Comparison of ENCODE assay signal across 15 cellular contexts in the genomic region with DNA sequence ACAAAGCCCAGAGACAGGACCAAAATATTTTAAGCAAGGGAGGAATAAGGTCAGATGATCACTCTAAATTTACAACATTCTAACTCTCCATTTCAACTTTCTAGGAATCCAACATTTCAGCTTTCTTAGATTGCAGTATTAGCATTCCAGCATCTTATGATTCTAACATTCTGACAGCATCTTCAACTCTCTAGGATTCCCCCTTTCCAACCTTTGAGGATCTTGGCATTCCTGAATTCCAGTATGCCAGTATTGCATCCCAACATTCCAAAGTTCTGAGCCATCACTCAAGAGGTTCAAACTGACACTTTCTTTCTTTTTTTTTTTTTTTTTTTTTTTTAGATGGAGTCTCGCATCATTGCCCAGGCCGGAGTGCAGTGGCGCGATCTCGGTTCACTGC. TPM values are rescaled to one million over a fixed set of nuclear protein-coding genes. Genes with fewer than 3 reads are reported as not detected.
A peak's percentile ranks its signal among the peaks of the same experiment; 100 is the strongest.
DNase-seq lines count a peak whose midpoint lies in the region; ATAC-seq and TF ChIP-seq lines count a peak whose summit lies in the region.
"Had no signal": no experiment of that assay in that cellular context is flagged by ENCODE, and none has a peak within 500 bp of the region (broad histone marks: within the 10 kb centered on the region; RNA-seq: fewer than 3 reads in every experiment).

No MANE protein-coding gene starts in this region.

- H3K79me2 ChIP-seq in GM23338 (replicated peaks; ENCODE audit: insufficient read depth) = no peaks in the 10 kb centered on the region

- no peaks in the 10 kb centered on the region for H3K9me2 ChIP-seq in GM23338 (ENCODE audit: insufficient read depth)

- H3K4me1 Mint-ChIP-seq in GM23338 (no peaks in the 10 kb centered on the region), T-helper 17 cell (peaks cover 33% of the 10 kb centered on the region)

- H3K4me3 Mint-ChIP-seq in GM23338 = no peak overlapping the region
- H3K4me3 Mint-ChIP-seq in T-helper 17 cell = no peak overlapping the region
- H3K4me3 Mint-ChIP-seq: activated T-cell treated with anti-CD3 and anti-CD28 coated beads, Interleukin-2, amount 50 U/mL, for 24 hours had no signal

- no peaks in the 10 kb centered on the region for H3K9me3 ChIP-seq in T-helper 17 cell (ENCODE audit: control insufficient read depth, low read length, poor library complexity, severe bottlenecking)
- H3K9me3 ChIP-seq: suprapubic skin had no signal

- in situ Hi-C loops in ACHN (cut with HindIII; ENCODE audit: low pct_ligation_motif_present, low pct_unique_long_range_greater_than_20kb, low sequenced_read_pairs) = no loop called here

- no peak overlapping the region for H3K4me2 ChIP-seq in GM23338

- no peak overlapping the region for H3K27ac ChIP-seq in GM23338 (ENCODE audit: low read depth)
- H3K27ac ChIP-seq: suprapubic skin had no signal

- no peak overlapping the region for H3K4me3 ChIP-seq in GM23338
- H3K4me3 ChIP-seq: suprapubic skin had no signal

- H3K9me3 Mint-ChIP-seq in GM23338 = no peaks in the 10 kb centered on the region
- H3K9me3 Mint-ChIP-seq: activated T-cell treated with anti-CD3 and anti-CD28 coated beads, Interleukin-2, amount 50 U/mL, for 24 hours had no signal

- intact Hi-C loops in Right ventricle myocardium superior (cut with DNase I) = no loop called here

- TF ChIP-seq CTCF in GM23338 (conservative IDR thresholded peaks at IDR 0.05; ENCODE audit: low read depth in 2 of 2) = no peak

- no peaks in the 10 kb centered on the region for H3K4me1 ChIP-seq in GM23338 (ENCODE audit: insufficient read depth)
- H3K4me1 ChIP-seq: suprapubic skin had no signal

- H3K27me3 Mint-ChIP-seq in GM23338 (ENCODE audit: insufficient read depth, low read depth, poor library complexity) (peaks cover 7% of the 10 kb centered on the region), T-helper 17 cell (no peaks in the 10 kb centered on the region)
- H3K27me3 Mint-ChIP-seq: activated T-cell treated with anti-CD3 and anti-CD28 coated beads, Interleukin-2, amount 50 U/mL, for 24 hours; progenitor cell of endocrine pancreas had no signal

- no peaks in the 10 kb centered on the region for H3F3A ChIP-seq in GM23338 (replicated peaks; ENCODE audit: low read depth)

- no peak overlapping the region for H2AFZ ChIP-seq in GM23338

- H4K20me1 ChIP-seq in GM23338 (replicated peaks; ENCODE audit: insufficient read depth) = no peaks in the 10 kb centered on the region

- H3K27ac Mint-ChIP-seq in GM23338 = no peak overlapping the region
- peak overlapping the region; percentile 91 for H3K27ac Mint-ChIP-seq in T-helper 17 cell
- H3K27ac Mint-ChIP-seq: activated T-cell treated with anti-CD3 and anti-CD28 coated beads, Interleukin-2, amount 50 U/mL, for 24 hours; progenitor cell of endocrine pancreas had no signal

- ATAC-seq in GM23338 (no peak), T-helper 17 cell (no peak), Right ventricle myocardium superior (ENCODE audit: poor library complexity) (no peak)

- H3K36me3 ChIP-seq in GM23338 (ENCODE audit: insufficient read depth) = no peaks in the 10 kb centered on the region

- H3K36me3 Mint-ChIP-seq in GM23338 (ENCODE audit: low read depth) (no peaks in the 10 kb centered on the region), T-helper 17 cell (ENCODE audit: low read depth) (peaks cover 12% of the 10 kb centered on the region)

- H3K27me3 ChIP-seq in GM23338 (ENCODE audit: insufficient read depth) = no peaks in the 10 kb centered on the region
- H3K27me3 ChIP-seq: suprapubic skin had no signal

- peak; percentile 96 for DNase-seq in ACHN
- DNase-seq in GM23338 (ENCODE audit: low spot score) = peak; percentile 36
- DNase-seq in T-helper 17 cell = no peak
- DNase-seq in hepatic stellate cell (ENCODE audit: low spot score) = peak; percentile 78
- DNase-seq in stimulated activated CD8-positive, alpha-beta memory T cell treated with anti-CD3 and anti-CD28 coated beads, Interleukin-4, amount 100 ng/mL, for 48 hours = no peak
- no peak for DNase-seq in NK-92 (lab: John Stamatoyannopoulos, UW; ENCODE audit: unreplicated experiment)
- no peak for DNase-seq in NCI-H345 treated with DMSO at 0.1 percent for 48 hours (lab: John Stamatoyannopoulos, UW; ENCODE audit: unreplicated experiment)
- DNase-seq in Right ventricle myocardium superior = no peak
- DNase-seq: activated T-cell treated with anti-CD3 and anti-CD28 coated beads, Interleukin-2, amount 50 U/mL, for 24 hours; AML-193; anterior cingulate cortex; DND-41; NCI-H1105 treated with DMSO at 0.1 percent for 48 hours had no signal

TF ChIP-seq in GM23338, 12 proteins besides CTCF, POLR2A, EP300 and RAD21 (continues in another document):
- TF ChIP-seq POLR2AphosphoS5 (IDR thresholded peaks at IDR 0.05; ENCODE audit: low read depth) (no peak), ZNF331 (CRISPR knock-in tag; IDR thresholded peaks at IDR 0.05; ENCODE audit: low read depth) (no peak), STAT1 (IDR thresholded peaks at IDR 0.05; ENCODE audit: unreplicated experiment) (no peak)
- TF ChIP-seq, protein P1, sequence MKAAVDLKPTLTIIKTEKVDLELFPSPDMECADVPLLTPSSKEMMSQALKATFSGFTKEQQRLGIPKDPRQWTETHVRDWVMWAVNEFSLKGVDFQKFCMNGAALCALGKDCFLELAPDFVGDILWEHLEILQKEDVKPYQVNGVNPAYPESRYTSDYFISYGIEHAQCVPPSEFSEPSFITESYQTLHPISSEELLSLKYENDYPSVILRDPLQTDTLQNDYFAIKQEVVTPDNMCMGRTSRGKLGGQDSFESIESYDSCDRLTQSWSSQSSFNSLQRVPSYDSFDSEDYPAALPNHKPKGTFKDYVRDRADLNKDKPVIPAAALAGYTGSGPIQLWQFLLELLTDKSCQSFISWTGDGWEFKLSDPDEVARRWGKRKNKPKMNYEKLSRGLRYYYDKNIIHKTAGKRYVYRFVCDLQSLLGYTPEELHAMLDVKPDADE (IDR thresholded peaks at IDR 0.05) = no peak
- TF ChIP-seq, protein P2, sequence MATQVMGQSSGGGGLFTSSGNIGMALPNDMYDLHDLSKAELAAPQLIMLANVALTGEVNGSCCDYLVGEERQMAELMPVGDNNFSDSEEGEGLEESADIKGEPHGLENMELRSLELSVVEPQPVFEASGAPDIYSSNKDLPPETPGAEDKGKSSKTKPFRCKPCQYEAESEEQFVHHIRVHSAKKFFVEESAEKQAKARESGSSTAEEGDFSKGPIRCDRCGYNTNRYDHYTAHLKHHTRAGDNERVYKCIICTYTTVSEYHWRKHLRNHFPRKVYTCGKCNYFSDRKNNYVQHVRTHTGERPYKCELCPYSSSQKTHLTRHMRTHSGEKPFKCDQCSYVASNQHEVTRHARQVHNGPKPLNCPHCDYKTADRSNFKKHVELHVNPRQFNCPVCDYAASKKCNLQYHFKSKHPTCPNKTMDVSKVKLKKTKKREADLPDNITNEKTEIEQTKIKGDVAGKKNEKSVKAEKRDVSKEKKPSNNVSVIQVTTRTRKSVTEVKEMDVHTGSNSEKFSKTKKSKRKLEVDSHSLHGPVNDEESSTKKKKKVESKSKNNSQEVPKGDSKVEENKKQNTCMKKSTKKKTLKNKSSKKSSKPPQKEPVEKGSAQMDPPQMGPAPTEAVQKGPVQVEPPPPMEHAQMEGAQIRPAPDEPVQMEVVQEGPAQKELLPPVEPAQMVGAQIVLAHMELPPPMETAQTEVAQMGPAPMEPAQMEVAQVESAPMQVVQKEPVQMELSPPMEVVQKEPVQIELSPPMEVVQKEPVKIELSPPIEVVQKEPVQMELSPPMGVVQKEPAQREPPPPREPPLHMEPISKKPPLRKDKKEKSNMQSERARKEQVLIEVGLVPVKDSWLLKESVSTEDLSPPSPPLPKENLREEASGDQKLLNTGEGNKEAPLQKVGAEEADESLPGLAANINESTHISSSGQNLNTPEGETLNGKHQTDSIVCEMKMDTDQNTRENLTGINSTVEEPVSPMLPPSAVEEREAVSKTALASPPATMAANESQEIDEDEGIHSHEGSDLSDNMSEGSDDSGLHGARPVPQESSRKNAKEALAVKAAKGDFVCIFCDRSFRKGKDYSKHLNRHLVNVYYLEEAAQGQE (IDR thresholded peaks at IDR 0.05; ENCODE audit: unreplicated experiment) = no peak

RNA-seq across cellular contexts. Expression of a gene that starts 13.8 kb away (rescaled TPM):
- 6.7 and 7.9 TPM in 2 replicates for total RNA-seq in GM23338 (2014; rRNA removed; shearing (Covaris generic))
- polyA plus RNA-seq in GM23338 (2016; fragmentation: Nextera tagmentation; extraction: Ambion mirVana) = 0.99 and 1.4 TPM in 2 replicates
- total RNA-seq in T-helper 17 cell (100 to 1,000 TPM; 408 to 431 TPM), Right ventricle myocardium superior (13.1 TPM)

RNA-seq across cellular contexts. Expression of a gene that starts 24.0 kb away (rescaled TPM):
- total RNA-seq in GM23338 (2014; rRNA removed; shearing (Covaris generic)) = 2.7 and 3.0 TPM in 2 replicates
- polyA plus RNA-seq in GM23338 (2016; fragmentation: Nextera tagmentation; extraction: Ambion mirVana) = 4.9 and 7.4 TPM in 2 replicates
- 10 to 100 TPM; 37.1 to 41.4 TPM for total RNA-seq in T-helper 17 cell
- 2.6 TPM for total RNA-seq in Right ventricle myocardium superior

RNA-seq across cellular contexts. Expression of a gene that starts 30.0 kb away (rescaled TPM):
- total RNA-seq in GM23338 (2014; rRNA removed; shearing (Covaris generic)) = 8.0 and 9.7 TPM in 2 replicates
- polyA plus RNA-seq in GM23338 (2016; fragmentation: Nextera tagmentation; extraction: Ambion mirVana) = 8.2 and 11.0 TPM in 2 replicates
- total RNA-seq in T-helper 17 cell (10 to 100 TPM; 34.7 to 35.4 TPM), Right ventricle myocardium superior (14.3 TPM)

RNA-seq across cellular contexts. Expression of a gene that starts 36.4 kb away (rescaled TPM):
- 9.3 and 9.5 TPM in 2 replicates for total RNA-seq in GM23338 (2014; rRNA removed; shearing (Covaris generic))
- 8.1 and 10.6 TPM in 2 replicates for polyA plus RNA-seq in GM23338 (2016; fragmentation: Nextera tagmentation; extraction: Ambion mirVana)
- total RNA-seq in T-helper 17 cell (10 to 100 TPM in 1 of 2 donors, 1 to 10 TPM in 1; 6.9 to 35.0 TPM), Right ventricle myocardium superior (3.5 TPM)

RNA-seq across cellular contexts. Expression of a gene that starts 57.2 kb away (rescaled TPM):
- 65.1 and 65.4 TPM in 2 replicates for total RNA-seq in GM23338 (2014; rRNA removed; shearing (Covaris generic))
- 116 and 125 TPM in 2 replicates for polyA plus RNA-seq in GM23338 (2016; fragmentation: Nextera tagmentation; extraction: Ambion mirVana)
- total RNA-seq in T-helper 17 cell (10 to 100 TPM; 12.0 to 13.0 TPM), Right ventricle myocardium superior (17.4 TPM)

Comparison
In these comparisons a context has a peak if more than half of its experiments do, and no peak if none do; other contexts are left out.
1. DNase-seq: peak in ACHN (single experiment), GM23338 (single experiment) and hepatic stellate cell (single experiment); none in T-helper 17 cell (0 of 3), stimulated activated CD8-positive, alpha-beta memory T cell treated with anti-CD3 and anti-CD28 coated beads, Interleukin-4, amount 100 ng/mL, for 48 hours (single experiment), NK-92 (single experiment), NCI-H345 treated with DMSO at 0.1 percent for 48 hours (single experiment) and Right ventricle myocardium superior (single experiment).
2. RNA of a gene that starts 13.8 kb away (total RNA-seq): 408 to 431 TPM in T-helper 17 cell; 13.1 TPM in Right ventricle myocardium superior (single experiment) and 6.7 to 7.9 TPM in GM23338; every median in the first group is over 10 times any median in the second.